In genomic region chr12:101280006-101280505, GRCh38 we compare ENCODE assay signal across 8 cellular contexts.
DNase-seq lines count a peak whose midpoint lies in the region; ATAC-seq lines count a peak whose summit lies in the region.

Gene UTP20, plus strand, starts transcription at chr12:101280105. Its CDS starts 178 bp downstream, at chr12:101280283.

- H3K9me3 ChIP-seq in BLaER1, result no peaks in the 10 kb centered on the region

- H3K27me3 ChIP-seq in BLaER1, result no peaks in the 10 kb centered on the region

- peak within 1 kb of the TSS; percentile 86 for H3K4me2 ChIP-seq in BLaER1

- peaks cover 10% of the 10 kb centered on the region; the same call in 1 of the 2 replicates for H3K4me1 ChIP-seq in BLaER1

- 0 out of 2 replicates have a peak, but pooled peaks cover 4% of the 10 kb centered on the region for H4K20me1 ChIP-seq in BLaER1

- peak within 1 kb of the TSS; percentile 75 for H3K27ac ChIP-seq in BLaER1

- peak within 1 kb of the TSS; percentile 86 for H3K4me3 ChIP-seq in BLaER1

- peaks cover 25% of the 10 kb centered on the region for H3K36me3 ChIP-seq in BLaER1

- ATAC-seq in GM19324 (IDR thresholded peaks at IDR 0.05; ENCODE audit: low FRiP score, unreplicated experiment), result peak; percentile 99
- peak; percentile 100 for ATAC-seq in HG03460 (IDR thresholded peaks at IDR 0.05; ENCODE audit: unreplicated experiment)

- DNase-seq in NCI-H526 treated with DMSO at 0.1 percent for 48 hours (lab: John Stamatoyannopoulos, UW), result peak; percentile 88
- DNase-seq in activated CD4-positive, alpha-beta T cell treated with anti-CD3 and anti-CD28 coated beads for 48 hours, result peak; percentile 96
- peak; percentile 46 for DNase-seq in cortex of kidney (lab: John Stamatoyannopoulos, UW)
- DNase-seq in left kidney (ENCODE audit: low read depth, low spot score), result peak; percentile 97
- DNase-seq in stimulated activated CD4-positive, alpha-beta T cell treated with anti-CD3 and anti-CD28 coated beads, Interleukin-1b, Interleukin-23, amount 100 ng/mL, for 48 hours, result peak; percentile 95

- H3K9ac ChIP-seq in BLaER1, result peak within 1 kb of the TSS; percentile 84

Comparison
In these comparisons a context has a peak if more than half of its experiments do, and no peak if none do; other contexts are left out.
1. Peak in every context shown above with its lines: DNase-seq, ATAC-seq, H3K4me3 ChIP-seq and H3K27ac ChIP-seq.
2. DNase-seq: peak in every context shown above with its lines; median percentile 97 in left kidney; 96 in activated CD4-positive, alpha-beta T cell treated with anti-CD3 and anti-CD28 coated beads for 48 hours; 95 in stimulated activated CD4-positive, alpha-beta T cell treated with anti-CD3 and anti-CD28 coated beads, Interleukin-1b, Interleukin-23, amount 100 ng/mL, for 48 hours; 88 in NCI-H526 treated with DMSO at 0.1 percent for 48 hours; 46 in cortex of kidney.